ENCODE assay signal across 8 cellular contexts in genomic region chr20:45798935-45799642, GRCh38. TPM values are rescaled to one million over a fixed set of nuclear protein-coding genes. Genes with fewer than 3 reads are reported as not detected.
DNase-seq lines count a peak whose midpoint lies in the region; ATAC-seq and FAIRE-seq lines count a peak whose summit lies in the region.

No MANE protein-coding gene starts in this region.

- no peak overlapping the region for H3K4me3 ChIP-seq in neuronal stem cell (ENCODE audit: low read length in 2 of 2)

- H3K9me3 ChIP-seq in neuronal stem cell (replicated peaks in 1 of 2; ENCODE audit: control insufficient read depth in 2 of 2, insufficient read depth in 1 of 2, low read depth in 1 of 2, low read length in 2 of 2) = no peaks in the 10 kb centered on the region

- FAIRE-seq in urothelium cell line (lab: Jason Lieb, UNC) = no peak

- ATAC-seq in HG02798 (IDR thresholded peaks at IDR 0.05; ENCODE audit: poor library complexity, unreplicated experiment) = no peak

- H3K14ac ChIP-seq in neuronal stem cell (ENCODE audit: low read length) = no peak overlapping the region

- no peak overlapping the region for H2BK12ac ChIP-seq in neuronal stem cell (ENCODE audit: low read length)

- no peak overlapping the region for H2BK120ac ChIP-seq in neuronal stem cell (ENCODE audit: low read depth, low read length)

- DNase-seq in DMS53 (lab: John Stamatoyannopoulos, UW) (peak; percentile 85), KBM-7 (peak; percentile 76), OCI-M2 (lab: John Stamatoyannopoulos, UW; ENCODE audit: unreplicated experiment) (peak; percentile 55), activated T-cell treated with anti-CD3 and anti-CD28 coated beads for 4 hours (peak; percentile 58), fibroblast of gingiva (ENCODE audit: low read depth) (peak; percentile 34), neuronal stem cell (ENCODE audit: low spot score) (peak; percentile 31), urothelium cell line (ENCODE audit: low spot score) (peak; percentile 66)

- H4K8ac ChIP-seq in neuronal stem cell (ENCODE audit: low read depth, low read length) = no peak overlapping the region

- no peak overlapping the region for H2BK5ac ChIP-seq in neuronal stem cell (ENCODE audit: low read length)

- H2AFZ ChIP-seq in neuronal stem cell (ENCODE audit: low read length) = no peak overlapping the region

- WGBS in neuronal stem cell (ENCODE audit: extremely low coverage in 2 of 2, insufficient read length in 2 of 2, insufficient replicate concordance in 1 of 2), 2 donors = no CpG with 5 or more reads among the region's 4 CpGs

- no peaks in the 10 kb centered on the region for H3K4me1 ChIP-seq in neuronal stem cell (ENCODE audit: control insufficient read depth in 2 of 2, insufficient read depth in 1 of 2, low read depth in 1 of 2, low read length in 2 of 2)

- no peak overlapping the region for H3K4ac ChIP-seq in neuronal stem cell (ENCODE audit: low read length)

- no peak overlapping the region for H2BK15ac ChIP-seq in neuronal stem cell (ENCODE audit: low read length)

- H3K36me3 ChIP-seq in neuronal stem cell (replicated peaks in 1 of 2; ENCODE audit: control insufficient read depth in 2 of 2, insufficient read depth in 2 of 2, low read length in 2 of 2) = peaks cover 31 to 72% of the 10 kb centered on the region in 2 donors

- H3K4me2 ChIP-seq in neuronal stem cell (ENCODE audit: insufficient read depth, low read length, poor library complexity, severe bottlenecking) = no peak overlapping the region

- no peak overlapping the region for H2AK5ac ChIP-seq in neuronal stem cell (ENCODE audit: low read depth, low read length)

- H4K91ac ChIP-seq in neuronal stem cell (ENCODE audit: low read depth, low read length, poor library complexity) = no peak overlapping the region

- in situ Hi-C loops in KBM-7 (cut with MboI; ENCODE audit: low pct_unique_long_range_greater_than_20kb, low sequenced_read_pairs) = no loop called here

- no peak overlapping the region for H3K27ac ChIP-seq in neuronal stem cell (replicated peaks; ENCODE audit: low read length)

- H3K27me3 ChIP-seq in neuronal stem cell (ENCODE audit: control insufficient read depth in 3 of 3, insufficient read depth in 3 of 3, low read depth in 1 of 3, low read length in 3 of 3) = no peaks in the 10 kb centered on the region

- H3K23ac ChIP-seq in neuronal stem cell (ENCODE audit: low read depth, low read length, poor library complexity) = no peak overlapping the region

- H3K9ac ChIP-seq in neuronal stem cell (ENCODE audit: low read depth, low read length, poor library complexity) = no peak overlapping the region

- H3K18ac ChIP-seq in neuronal stem cell (ENCODE audit: low read length) = no peak overlapping the region

- no peaks in the 10 kb centered on the region for H3K79me1 ChIP-seq in neuronal stem cell (ENCODE audit: low read depth, low read length)

RNA-seq across cellular contexts. Expression of gene DNTTIP1, which starts 7.3 kb away (rescaled TPM):
- 39.9 TPM for polyA plus RNA-seq in neuronal stem cell (2013, experiment 1 of 2)
- 38.2 TPM for polyA plus RNA-seq in neuronal stem cell (2013, experiment 2 of 2)

RNA-seq across cellular contexts. Expression of gene WFDC3, which starts 7.4 kb away (rescaled TPM):
- 0.32 TPM for polyA plus RNA-seq in neuronal stem cell (2013, experiment 1 of 2)
- polyA plus RNA-seq in neuronal stem cell (2013, experiment 2 of 2) = 0.30 TPM

RNA-seq across cellular contexts. Expression of gene UBE2C, which starts 13.4 kb away (rescaled TPM):
- polyA plus RNA-seq in neuronal stem cell (2013, experiment 1 of 2) = 545 TPM
- polyA plus RNA-seq in neuronal stem cell (2013, experiment 2 of 2) = 552 TPM

RNA-seq across cellular contexts. Expression of gene TNNC2, which starts 28.0 kb away (rescaled TPM):
- 0.40 TPM for polyA plus RNA-seq in neuronal stem cell (2013, experiment 1 of 2)
- 0.60 TPM for polyA plus RNA-seq in neuronal stem cell (2013, experiment 2 of 2)

RNA-seq across cellular contexts. Expression of gene SNX21, which starts 34.5 kb away (rescaled TPM):
- 8.8 TPM for polyA plus RNA-seq in neuronal stem cell (2013, experiment 1 of 2)
- polyA plus RNA-seq in neuronal stem cell (2013, experiment 2 of 2) = 9.3 TPM

Comparison
In these comparisons a context has a peak if more than half of its experiments do, and no peak if none do; other contexts are left out.
1. DNase-seq: peak in every context shown above with its lines; median percentile 85 in DMS53; 76 in KBM-7; 66 in urothelium cell line; 58 in activated T-cell treated with anti-CD3 and anti-CD28 coated beads for 4 hours; 55 in OCI-M2; 34 in fibroblast of gingiva; 31 in neuronal stem cell.